Comparison of ENCODE assay signal across 28 cellular contexts in the genomic region with DNA sequence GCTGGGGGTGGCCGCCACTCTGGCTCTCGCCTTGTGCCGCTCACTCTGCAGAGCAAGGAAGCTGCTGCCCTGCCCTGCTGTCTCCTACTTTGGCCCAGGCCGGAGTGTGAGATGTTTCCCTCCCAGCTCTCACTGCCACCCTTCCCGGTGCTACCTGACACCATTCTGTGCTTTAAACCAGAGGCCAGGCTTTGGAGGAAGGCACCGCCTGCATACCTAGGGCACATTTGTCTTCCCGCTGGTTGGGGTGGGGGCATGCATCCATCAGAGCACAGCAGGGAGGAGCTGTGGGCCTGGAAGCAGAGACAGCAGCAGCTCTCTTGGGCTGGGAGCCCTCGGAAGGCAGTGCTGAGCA.
"Had no signal": no experiment of that assay in that cellular context is flagged by ENCODE, and none has a peak within 500 bp of the region (broad histone marks: within the 10 kb centered on the region; RNA-seq: fewer than 3 reads in every experiment).

No MANE protein-coding gene starts in this region.

- DNase-seq: activated CD4-positive, alpha-beta T cell treated with anti-CD3 and anti-CD28 coated beads for 48 hours; activated CD4-positive, alpha-beta T cell treated with anti-CD3 and anti-CD28 coated beads, Interleukin-2, amount 50 U/mL, for 4 hours; activated CD8-positive, alpha-beta memory T cell treated with anti-CD3 and anti-CD28 coated beads, Interleukin-2, amount 50 U/mL, for 48 hours; activated CD8-positive, alpha-beta T cell treated with anti-CD3 and anti-CD28 coated beads, Interleukin-2, amount 10 ng/mL, durations not matched to agents 7 days and 5 days; activated effector memory CD4-positive, alpha-beta T cell treated with Interleukin-2 at 50 U/mL for 16 hours; activated naive CD4-positive, alpha-beta T cell treated with Interleukin-2 at 50 U/mL for 16 hours; activated T-cell treated with anti-CD3 and anti-CD28 coated beads, Interleukin-2, amount 50 U/mL, for 1 hour; brain microvascular endothelial cell; KG1; NCI-H1092; NCI-H1417 treated with DMSO at 0.1 percent for 48 hours; NCI-H1694; NCI-H2029; NCI-H2107; NCI-H510A treated with DMSO at 0.1 percent for 48 hours; NCI-H69; NK-92 treated with Interleukin-12 subunit alpha and Interleukin-12 subunit beta, amount 100 ng/mL, for 24 hours; Peyer's patch; Right ventricle myocardium superior; SJCRH30; SK-N-SH; T-helper 1 cell; WERI-Rb-1 had no signal

- H3K4me1 ChIP-seq: Peyer's patch, SJCRH30 had no signal

- H3K9ac ChIP-seq: SK-N-SH had no signal

- H3K27ac Mint-ChIP-seq: activated CD8-positive, alpha-beta T cell treated with anti-CD3 and anti-CD28 coated beads, Interleukin-2, amount 10 ng/mL, durations not matched to agents 7 days and 5 days; activated naive CD8-positive, alpha-beta T cell; activated T-helper 1 cell treated with anti-CD3 and anti-CD28 coated beads, Interleukin-12 subunit alpha, Interleukin-12 subunit beta, Interleukin-2, Interleukin-4 antibody, amounts not matched to agents 30 ng/mL and 10 ng/mL and 1 ng/mL, durations not matched to agents 14 hours and 24 hours and 36 hours had no signal

- H3K9me2 ChIP-seq: SK-N-SH had no signal

- H3K9me3 Mint-ChIP-seq: activated T-helper 1 cell treated with anti-CD3 and anti-CD28 coated beads, Interleukin-12 subunit alpha, Interleukin-12 subunit beta, Interleukin-2, Interleukin-4 antibody, amounts not matched to agents 30 ng/mL and 10 ng/mL and 1 ng/mL, durations not matched to agents 14 hours and 24 hours and 36 hours had no signal

- H3K27ac ChIP-seq: brain microvascular endothelial cell, cardiac muscle cell, Peyer's patch, RWPE1, SJCRH30, WERI-Rb-1 had no signal

- H3K36me3 ChIP-seq: brain microvascular endothelial cell, cardiac muscle cell, Peyer's patch, SJCRH30 had no signal

- H3K9me3 ChIP-seq: Peyer's patch, SJCRH30, SK-N-SH had no signal

- H3K36me3 Mint-ChIP-seq: activated naive CD8-positive, alpha-beta T cell had no signal

- ATAC-seq: activated CD4-positive, CD25-positive, alpha-beta regulatory T cell treated with anti-CD3 and anti-CD28 coated beads, Interleukin-2, amount 50 U/mL, for 24 hours; activated CD8-positive, alpha-beta T cell treated with anti-CD3 and anti-CD28 coated beads, Interleukin-2, amount 10 ng/mL, durations not matched to agents 7 days and 5 days had no signal

- H3K27me3 ChIP-seq: brain microvascular endothelial cell, cardiac muscle cell, Peyer's patch, SJCRH30 had no signal

- H3K4me3 Mint-ChIP-seq: activated CD8-positive, alpha-beta T cell treated with anti-CD3 and anti-CD28 coated beads, Interleukin-2, amount 10 ng/mL, durations not matched to agents 7 days and 5 days; activated naive CD8-positive, alpha-beta T cell; activated T-helper 1 cell treated with anti-CD3 and anti-CD28 coated beads, Interleukin-12 subunit alpha, Interleukin-12 subunit beta, Interleukin-2, Interleukin-4 antibody, amounts not matched to agents 30 ng/mL and 10 ng/mL and 1 ng/mL, durations not matched to agents 14 hours and 24 hours and 36 hours had no signal

- H3K4me2 ChIP-seq: SK-N-SH had no signal

- H3K4me3 ChIP-seq: cardiac muscle cell, Peyer's patch, SJCRH30 had no signal
